In the genomic region with DNA sequence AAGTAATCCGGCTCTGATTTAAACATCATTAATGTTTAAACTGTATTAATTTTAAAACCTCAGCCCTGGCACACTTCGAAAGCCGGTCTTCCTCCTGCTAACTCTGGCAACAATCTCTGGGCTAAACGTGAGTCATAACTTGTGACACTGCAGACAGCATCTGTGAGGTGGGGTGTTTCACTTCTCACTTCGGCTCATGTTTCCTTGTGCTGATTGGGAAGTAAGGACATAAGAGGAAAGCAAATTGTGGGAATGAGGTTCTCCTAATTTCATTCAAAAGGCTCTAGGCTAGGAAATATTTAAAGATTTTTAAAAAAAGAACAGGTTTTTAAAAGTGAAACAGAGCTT, we compare ENCODE assay signal across 8 cellular contexts.
DNase-seq lines count a peak whose midpoint lies in the region; ATAC-seq, FAIRE-seq and TF ChIP-seq lines count a peak whose summit lies in the region.

No MANE protein-coding gene starts in this region.

- TF ChIP-seq POLR2A in endothelial cell of umbilical vein (IDR thresholded peaks at IDR 0.05; ENCODE audit: low read depth, low read length): no peak

- H3K27ac ChIP-seq in endothelial cell of umbilical vein (ENCODE audit: insufficient read depth, low read depth, low read length) (no peak overlapping the region), pancreas (peak overlapping the region in 2 of 4 donors; percentile 33 to 41)

- POLR2A ChIA-PET in endothelial cell of umbilical vein (lab: Charles Lee): no interaction called here

- no TSS peak for BruUV-seq in endothelial cell of umbilical vein (replicated peaks; lab: Mats Ljungman, UMichigan)

- H3K27me3 ChIP-seq in endothelial cell of umbilical vein (ENCODE audit: control insufficient read depth in 2 of 2, insufficient read depth in 2 of 2, low read length in 2 of 2) (no peaks in the 10 kb centered on the region), pancreas (peaks cover 0 to 13% (median 0%) of the 10 kb centered on the region in 4 donors)

- FAIRE-seq in endothelial cell of umbilical vein (lab: Jason Lieb, UNC) (peak; percentile 94), pancreas (lab: Jason Lieb, UNC) (peak; percentile 75)

- intact Hi-C loops in endothelial cell of umbilical vein (cut with micrococcal nuclease) (no loop called here), pancreas (cut with DNase I) (no loop called here)

- dilution Hi-C loops in endothelial cell of umbilical vein (cut with MboI; ENCODE audit: extremely low pct_ligation_motif_present, low sequenced_read_pairs): no loop called here

- H2AFZ ChIP-seq in endothelial cell of umbilical vein (ENCODE audit: low read depth, low read length): no peak overlapping the region

- H3K4me3 ChIP-seq in endothelial cell of umbilical vein (replicated peaks in 1 of 3; ENCODE audit: insufficient read depth in 1 of 3, low read depth in 1 of 3, low read length in 3 of 3): no peak overlapping the region
- H3K4me3 ChIP-seq in pancreas: no peak overlapping the region

- CTCF ChIA-PET in endothelial cell of umbilical vein (lab: Charles Lee): interaction anchor here (1.5 kb wide), 1 partner anchor 170 kb away, joined by 4 read pairs; no protein-coding TSS in a partner anchor

- no peaks in the 10 kb centered on the region for H3K9me3 ChIP-seq in endothelial cell of umbilical vein (replicated peaks; ENCODE audit: control insufficient read depth, insufficient read depth, low read length)
- H3K9me3 ChIP-seq in pancreas: no peaks in the 10 kb centered on the region

- H4K20me1 ChIP-seq in endothelial cell of umbilical vein (replicated peaks; ENCODE audit: control insufficient read depth, extremely low read depth, insufficient read depth, low read length): no peaks in the 10 kb centered on the region

- 4 to 33% methylated on average over 5 of the region's 5 CpGs for whole genome bisulfite sequencing in pancreas, 2 donors

- H3K79me2 ChIP-seq in endothelial cell of umbilical vein (ENCODE audit: control insufficient read depth, insufficient read depth, low read length): no peaks in the 10 kb centered on the region

- no peak overlapping the region for H3K9ac ChIP-seq in endothelial cell of umbilical vein (replicated peaks; ENCODE audit: extremely low read depth, insufficient read depth, low read length)

- H3K36me3 ChIP-seq in endothelial cell of umbilical vein (ENCODE audit: control insufficient read depth in 2 of 2, extremely low read depth in 1 of 2, insufficient read depth in 2 of 2, low read length in 2 of 2) (no peaks in the 10 kb centered on the region), pancreas (no peaks in the 10 kb centered on the region)

- no peak for TF ChIP-seq CTCF in endothelial cell of umbilical vein (IDR thresholded peaks at IDR 0.05; ENCODE audit: extremely low read depth in 1 of 2, insufficient read depth in 1 of 2, low read depth in 1 of 2, low read length in 2 of 2)
- no peak for TF ChIP-seq CTCF in pancreas (IDR thresholded peaks at IDR 0.05)

- H3K4me2 ChIP-seq in endothelial cell of umbilical vein (ENCODE audit: insufficient read depth, low read length): no peak overlapping the region

- DNase-seq in NCI-H2107 treated with DMSO at 0.1 percent for 48 hours (lab: John Stamatoyannopoulos, UW; ENCODE audit: unreplicated experiment) (peak; percentile 55), endothelial cell of umbilical vein (ENCODE audit: low read depth, low spot score) (peak; percentile 76), pancreas (peak in 3 of 6 donors; percentile 6 to 33 (median 28)), occipital lobe (lab: John Stamatoyannopoulos, UW) (no peak), NK-92 (lab: John Stamatoyannopoulos, UW; ENCODE audit: unreplicated experiment) (no peak), NCI-H1092 treated with DMSO at 0.1 percent for 48 hours (lab: John Stamatoyannopoulos, UW) (no peak)
- no peak for DNase-seq in activated T-cell treated with anti-CD3 and anti-CD28 coated beads, Interleukin-2, amount 50 U/mL, for 1 hour

- no peaks in the 10 kb centered on the region for H3K9me1 ChIP-seq in endothelial cell of umbilical vein (replicated peaks; ENCODE audit: control insufficient read depth, extremely low read depth, insufficient read depth, low read length)

- ATAC-seq in GM19351 (IDR thresholded peaks at IDR 0.05; ENCODE audit: unreplicated experiment): peak; percentile 70
- ATAC-seq in pancreas: peak; percentile 61 to 93 (median 84)

- peaks cover 7% of the 10 kb centered on the region for H3K4me1 ChIP-seq in endothelial cell of umbilical vein (ENCODE audit: control insufficient read depth, extremely low read depth, insufficient read depth, low read length)
- no peaks in the 10 kb centered on the region for H3K4me1 ChIP-seq in pancreas

TF ChIP-seq in endothelial cell of umbilical vein, 7 proteins besides CTCF, POLR2A, EP300 and RAD21:
- TF ChIP-seq GATA2 (IDR thresholded peaks at IDR 0.05; ENCODE audit: insufficient read depth, insufficient read length, low read depth, low read length) (peak; percentile 18), POLR2AphosphoS5 (IDR thresholded peaks at IDR 0.05; ENCODE audit: insufficient read depth, low read depth, low read length) (no peak), FOS (IDR thresholded peaks at IDR 0.05; ENCODE audit: borderline replicate concordance, insufficient read depth, low read length) (peak; percentile 72), EZH2 (IDR thresholded peaks at IDR 0.05; ENCODE audit: borderline replicate concordance, low read depth, low read length, severe bottlenecking) (no peak), MYC (IDR thresholded peaks at IDR 0.05; ENCODE audit: low read depth, low read length) (no peak), JUN (IDR thresholded peaks at IDR 0.05; ENCODE audit: borderline replicate concordance, insufficient read depth, insufficient read length, low read depth) (peak; percentile 51)
- TF ChIP-seq, protein P1, sequence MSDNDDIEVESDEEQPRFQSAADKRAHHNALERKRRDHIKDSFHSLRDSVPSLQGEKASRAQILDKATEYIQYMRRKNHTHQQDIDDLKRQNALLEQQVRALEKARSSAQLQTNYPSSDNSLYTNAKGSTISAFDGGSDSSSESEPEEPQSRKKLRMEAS (IDR thresholded peaks at IDR 0.05; ENCODE audit: insufficient read depth, insufficient read length): no peak

Comparison
In these comparisons a context has a peak if more than half of its experiments do, and no peak if none do; other contexts are left out.
1. DNase-seq: peak in NCI-H2107 treated with DMSO at 0.1 percent for 48 hours (single experiment) and endothelial cell of umbilical vein (single experiment); none in occipital lobe (single experiment), NK-92 (single experiment), NCI-H1092 treated with DMSO at 0.1 percent for 48 hours (single experiment) and activated T-cell treated with anti-CD3 and anti-CD28 coated beads, Interleukin-2, amount 50 U/mL, for 1 hour (single experiment).